In genomic region chr7:151717918-151718317, GRCh38 we compare ENCODE assay signal across 18 cellular contexts.
"Had no signal": no experiment of that assay in that cellular context is flagged by ENCODE, and none has a peak within 500 bp of the region (broad histone marks: within the 10 kb centered on the region; RNA-seq: fewer than 3 reads in every experiment).

No MANE protein-coding gene starts in this region.

- H3K4me3 ChIP-seq: gastrocnemius medialis, skin epidermis, thyroid gland had no signal

- H3K27me3 ChIP-seq: brain microvascular endothelial cell, gastrocnemius medialis, thyroid gland had no signal

- H3K36me3 ChIP-seq: brain microvascular endothelial cell, gastrocnemius medialis, thyroid gland had no signal

- H3K9ac ChIP-seq: SK-N-SH had no signal

- H3K4me2 ChIP-seq: SK-N-SH had no signal

- H3K27me3 Mint-ChIP-seq: activated B cell treated with CpG ODN at 0.5 μM for 24 hours; activated CD4-positive, alpha-beta memory T cell treated with anti-CD3 and anti-CD28 coated beads, Interleukin-2, amount 10 ng/mL, durations not matched to agents 7 days and 5 days; activated CD8-positive, alpha-beta memory T cell treated with anti-CD3 and anti-CD28 coated beads, Interleukin-2, amount 10 ng/mL, durations not matched to agents 7 days and 5 days had no signal

- H3K4me3 Mint-ChIP-seq: activated B cell treated with CpG ODN at 0.5 μM for 24 hours; activated CD4-positive, alpha-beta memory T cell treated with anti-CD3 and anti-CD28 coated beads, Interleukin-2, amount 10 ng/mL, durations not matched to agents 7 days and 5 days; activated CD8-positive, alpha-beta memory T cell treated with anti-CD3 and anti-CD28 coated beads, Interleukin-2, amount 10 ng/mL, durations not matched to agents 7 days and 5 days; activated naive CD4-positive, alpha-beta T cell treated with anti-CD3 and anti-CD28 coated beads for 36 hours; immature natural killer cell; nephron progenitor cell; T-helper 2 cell treated with Interferon-gamma antibody and Interleukin-4, amounts not matched to agents 5 μg/mL and 100 μg/mL, for 36 hours had no signal

- H3K27ac ChIP-seq: brain microvascular endothelial cell, skin epidermis had no signal

- H3K27ac Mint-ChIP-seq: activated B cell treated with CpG ODN at 0.5 μM for 24 hours; activated CD4-positive, alpha-beta memory T cell treated with anti-CD3 and anti-CD28 coated beads, Interleukin-2, amount 10 ng/mL, durations not matched to agents 7 days and 5 days; activated CD8-positive, alpha-beta memory T cell treated with anti-CD3 and anti-CD28 coated beads, Interleukin-2, amount 10 ng/mL, durations not matched to agents 7 days and 5 days; activated naive CD4-positive, alpha-beta T cell treated with anti-CD3 and anti-CD28 coated beads for 36 hours; nephron progenitor cell; progenitor cell of endocrine pancreas; T-helper 2 cell treated with Interferon-gamma antibody and Interleukin-4, amounts not matched to agents 5 μg/mL and 100 μg/mL, for 36 hours had no signal

- ATAC-seq: activated CD8-positive, alpha-beta memory T cell treated with anti-CD3 and anti-CD28 coated beads, Interleukin-2, amount 10 ng/mL, durations not matched to agents 7 days and 5 days; esophagus mucosa had no signal

- H3K9me3 ChIP-seq: gastrocnemius medialis, SK-N-SH, thyroid gland had no signal

- H3K4me1 Mint-ChIP-seq: activated CD4-positive, alpha-beta memory T cell treated with anti-CD3 and anti-CD28 coated beads, Interleukin-2, amount 10 ng/mL, durations not matched to agents 7 days and 5 days; activated CD8-positive, alpha-beta memory T cell treated with anti-CD3 and anti-CD28 coated beads, Interleukin-2, amount 10 ng/mL, durations not matched to agents 7 days and 5 days had no signal

- DNase-seq: activated B cell treated with CpG ODN at 0.5 μM for 24 hours; activated CD4-positive, alpha-beta memory T cell treated with anti-CD3 and anti-CD28 coated beads, Interleukin-2, amount 10 ng/mL, durations not matched to agents 7 days and 5 days; activated CD4-positive, alpha-beta T cell treated with anti-CD3 and anti-CD28 coated beads for 4 hours; activated CD8-positive, alpha-beta memory T cell treated with anti-CD3 and anti-CD28 coated beads, Interleukin-2, amount 10 ng/mL, durations not matched to agents 7 days and 5 days; activated naive CD4-positive, alpha-beta T cell treated with anti-CD3 and anti-CD28 coated beads for 36 hours; brain microvascular endothelial cell; cortex of kidney; gastrocnemius medialis; immature natural killer cell; mammary epithelial cell; nephron progenitor cell; SK-N-SH; stimulated activated CD4-positive, alpha-beta T cell treated with anti-CD3 and anti-CD28 coated beads, Interleukin-2, amount 100 ng/mL, for 48 hours had no signal

- H3K9me3 Mint-ChIP-seq: activated B cell treated with CpG ODN at 0.5 μM for 24 hours; activated CD4-positive, alpha-beta memory T cell treated with anti-CD3 and anti-CD28 coated beads, Interleukin-2, amount 10 ng/mL, durations not matched to agents 7 days and 5 days; activated naive CD4-positive, alpha-beta T cell treated with anti-CD3 and anti-CD28 coated beads for 36 hours; immature natural killer cell; nephron progenitor cell; T-helper 2 cell treated with Interferon-gamma antibody and Interleukin-4, amounts not matched to agents 5 μg/mL and 100 μg/mL, for 36 hours had no signal

- H3K36me3 Mint-ChIP-seq: activated CD8-positive, alpha-beta memory T cell treated with anti-CD3 and anti-CD28 coated beads, Interleukin-2, amount 10 ng/mL, durations not matched to agents 7 days and 5 days had no signal
